In the genomic region with DNA sequence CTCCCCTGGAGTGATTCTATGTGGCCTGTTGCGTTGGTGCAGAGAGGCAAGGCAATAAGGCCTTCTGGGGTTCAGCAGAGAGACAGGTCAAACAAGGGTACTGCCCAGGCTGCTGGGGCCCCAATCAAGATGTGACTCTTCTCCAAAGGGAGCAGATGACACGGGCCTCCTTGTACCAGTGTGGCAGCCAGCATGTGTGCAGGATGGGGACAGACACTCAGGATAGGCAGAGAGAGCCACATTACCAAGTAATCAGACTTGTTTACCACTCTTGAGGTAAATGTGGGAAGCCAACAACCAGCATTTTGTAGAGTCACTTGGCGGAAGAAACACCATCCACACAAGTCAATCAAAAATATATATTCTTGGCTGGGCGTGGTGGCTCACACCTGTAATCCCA, we compare ENCODE assay signal across 20 cellular contexts.
DNase-seq lines count a peak whose midpoint lies in the region; ATAC-seq and TF ChIP-seq lines count a peak whose summit lies in the region.
"Had no signal": no experiment of that assay in that cellular context is flagged by ENCODE, and none has a peak within 500 bp of the region (broad histone marks: within the 10 kb centered on the region; RNA-seq: fewer than 3 reads in every experiment).

No MANE protein-coding gene starts in this region.

- peak; percentile 24 for DNase-seq in GM12865 (ENCODE audit: low read depth)
- no peak for DNase-seq in MCF 10A (ENCODE audit: unreplicated experiment)
- no peak for DNase-seq in osteoblast (ENCODE audit: insufficient read length, low spot score, missing footprints)
- DNase-seq in NCI-H2081 treated with DMSO at 0.1 percent for 48 hours (lab: John Stamatoyannopoulos, UW): no peak
- DNase-seq in DMS53 (lab: John Stamatoyannopoulos, UW): no peak
- DNase-seq in KBM-7: no peak
- DNase-seq: activated gamma-delta T cell; cerebellar nuclear complex; effector memory CD4-positive, alpha-beta T cell; NCI-H1092; NCI-H2029 treated with DMSO at 0.1 percent for 48 hours; NCI-H510A; stimulated activated naive CD4-positive, alpha-beta T cell treated with Interleukin-2 at 50 U/mL for 16 hours; trophoblast cell had no signal

- H3K27me3 ChIP-seq in ACC112 (ENCODE audit: insufficient read depth, low read length) (peaks cover 30% of the 10 kb centered on the region), osteoblast (ENCODE audit: insufficient read depth, low read length) (peaks cover 18% of the 10 kb centered on the region)

- no peak overlapping the region for H3K4me3 ChIP-seq in ACC112 (ENCODE audit: low read depth, low read length)
- peak overlapping the region; percentile 48 for H3K4me3 ChIP-seq in GM12865 (ENCODE audit: low read depth, low read length)
- no peak overlapping the region for H3K4me3 ChIP-seq in osteoblast (ENCODE audit: insufficient read depth, low read length)
- H3K4me3 ChIP-seq: HAP-1 had no signal

- POLR2A ChIA-PET in MCF 10A (lab: Yijun Ruan, JAX): interaction anchor here (1.0 to 3.0 kb wide), 16 partner anchors 13 to 108 kb away, joined by 3 to 39 read pairs (median 10); partner anchors contain the start of gene DLG1

- H3K27ac Mint-ChIP-seq in MCF 10A (ENCODE audit: low read depth, unreplicated experiment): peak overlapping the region; percentile 97

- H3K27me3 Mint-ChIP-seq in MCF 10A (ENCODE audit: insufficient read depth, unreplicated experiment): no peaks in the 10 kb centered on the region

- no peak overlapping the region for H3K4me3 Mint-ChIP-seq in MCF 10A (ENCODE audit: unreplicated experiment)
- H3K4me3 Mint-ChIP-seq: nephron had no signal

- no peaks in the 10 kb centered on the region for H3K9me3 Mint-ChIP-seq in MCF 10A (ENCODE audit: unreplicated experiment)
- H3K9me3 Mint-ChIP-seq: nephron had no signal

- no peak for ATAC-seq in esophagus mucosa
- ATAC-seq: Right ventricle myocardium inferior had no signal

- CTCF ChIA-PET in MCF 10A (lab: Yijun Ruan, JAX): interaction anchor here (0.6 to 2.6 kb wide), 5 partner anchors 27 to 136 kb away, joined by 3 to 16 read pairs (median 3); no protein-coding TSS in a partner anchor

- peaks cover 5% of the 10 kb centered on the region for H3K36me3 Mint-ChIP-seq in MCF 10A (ENCODE audit: insufficient read depth, unreplicated experiment)

- TF ChIP-seq CTCF in GM12865 (IDR thresholded peaks at IDR 0.05; ENCODE audit: insufficient read depth, low read depth, low read length, missing control alignments) (no peak), MCF 10A (IDR thresholded peaks at IDR 0.05; ENCODE audit: unreplicated experiment) (no peak), osteoblast (IDR thresholded peaks at IDR 0.05; ENCODE audit: extremely low read depth, low read depth, low read length) (no peak)

- H3K4me1 ChIP-seq in ACC112 (ENCODE audit: control insufficient read depth, insufficient read depth, low read length, unreplicated experiment) (peaks cover 28% of the 10 kb centered on the region), osteoblast (ENCODE audit: insufficient read depth, low read length) (peaks cover 31% of the 10 kb centered on the region)
- H3K4me1 ChIP-seq: HAP-1 had no signal

- intact Hi-C loops in MCF 10A (cut with micrococcal nuclease): loop anchor here (1.0 to 2.0 kb wide), 2 partner anchors 21 to 95 kb away; partner anchors contain the start of gene DLG1

- no peaks in the 10 kb centered on the region for H4K20me1 ChIP-seq in osteoblast (ENCODE audit: insufficient read depth, low read length)

- H3K79me2 ChIP-seq in ACC112 (ENCODE audit: control insufficient read depth, insufficient read depth, low read length, unreplicated experiment) (no peaks in the 10 kb centered on the region), osteoblast (ENCODE audit: insufficient read depth, low read length) (no peaks in the 10 kb centered on the region)

- H3K36me3 ChIP-seq in ACC112 (ENCODE audit: insufficient read depth, low read length) (no peaks in the 10 kb centered on the region), osteoblast (ENCODE audit: insufficient read depth, low read length) (no peaks in the 10 kb centered on the region)
- H3K36me3 ChIP-seq: HAP-1 had no signal

- H3K4me1 Mint-ChIP-seq in MCF 10A (ENCODE audit: insufficient read depth, unreplicated experiment): peaks cover 24% of the 10 kb centered on the region

- in situ Hi-C loops in KBM-7 (cut with MboI; ENCODE audit: low pct_unique_long_range_greater_than_20kb, low sequenced_read_pairs): no loop called here

- BruUV-seq in MCF 10A (replicated peaks; lab: Mats Ljungman, UMichigan): no TSS peak

- H3K27ac ChIP-seq in ACC112 (ENCODE audit: low read depth, low read length) (peak overlapping the region; percentile 90; the same call in 1 of the 2 replicates), osteoblast (ENCODE audit: low read depth, low read length) (peak overlapping the region; percentile 99)
- H3K27ac ChIP-seq: KMS-11 had no signal

- H3K9me3 ChIP-seq in osteoblast (ENCODE audit: low read depth, low read length): no peaks in the 10 kb centered on the region
- H3K9me3 ChIP-seq: HAP-1 had no signal

- H2AFZ ChIP-seq in ACC112 (ENCODE audit: low read length, unreplicated experiment) (no peak overlapping the region), osteoblast (ENCODE audit: low read length) (no peak overlapping the region)

- H3K4me2 ChIP-seq in osteoblast (ENCODE audit: insufficient read depth, low read length): no peak overlapping the region
- H3K4me2 ChIP-seq: KMS-11 had no signal
